8 cellular contexts compared by ENCODE assay signal in the genomic region with DNA sequence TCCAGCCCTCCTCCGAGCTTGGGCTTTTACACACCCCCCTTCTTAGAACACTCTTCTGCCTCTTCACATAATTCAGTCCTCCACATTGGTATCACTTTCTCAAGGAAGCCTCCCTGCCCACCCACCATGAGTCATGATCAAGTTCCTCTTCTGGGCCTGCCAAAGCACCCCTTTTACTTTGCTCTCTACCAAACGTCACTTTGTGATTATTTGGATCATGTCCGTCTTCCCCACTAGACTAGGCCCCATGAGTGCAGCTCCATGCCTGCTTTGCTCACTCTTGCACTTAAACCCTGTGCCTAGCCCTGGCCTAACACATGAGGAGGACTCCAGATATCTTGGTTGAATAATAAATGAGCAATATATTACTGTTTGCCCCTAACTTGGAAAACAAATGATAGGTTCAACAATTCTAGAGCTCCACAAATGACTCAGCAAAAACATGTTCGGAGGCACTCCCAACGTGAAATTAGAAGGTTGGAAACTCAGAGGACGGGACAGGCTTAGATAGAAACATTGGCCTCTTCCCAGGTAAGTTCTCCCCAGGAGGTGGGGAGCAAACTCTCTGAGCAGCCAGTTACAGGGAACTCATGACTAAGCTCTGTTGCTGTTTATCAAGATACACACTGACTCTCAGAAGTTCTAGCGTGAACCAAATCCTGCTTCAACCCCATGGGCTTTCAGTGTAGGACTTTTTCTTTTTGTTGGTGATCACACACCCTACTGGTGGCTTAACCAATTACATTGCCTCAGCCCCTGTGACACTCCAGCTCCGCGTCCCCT. TPM values are rescaled to one million over a fixed set of nuclear protein-coding genes. Genes with fewer than 3 reads are reported as not detected.
DNase-seq lines count a peak whose midpoint lies in the region; ATAC-seq and TF ChIP-seq lines count a peak whose summit lies in the region.

No MANE protein-coding gene starts in this region.

- H3K9me3 ChIP-seq in OCI-LY1 (ENCODE audit: low read length) (no peaks in the 10 kb centered on the region), adipocyte (ENCODE audit: control insufficient read depth, low read length) (no peaks in the 10 kb centered on the region), right atrium auricular region (no peaks in the 10 kb centered on the region), gastrocnemius medialis (no peaks in the 10 kb centered on the region)

- peak; percentile 32 for DNase-seq in G401 (ENCODE audit: low spot score)
- peak; percentile 70 for DNase-seq in adipocyte (ENCODE audit: low read depth)
- peak; percentile 78 for DNase-seq in right atrium auricular region (ENCODE audit: low spot score)
- peak; percentile 5 to 19 for DNase-seq in gastrocnemius medialis
- no peak for DNase-seq in mesenteric fat pad (ENCODE audit: low spot score)

- H3K36me3 ChIP-seq in OCI-LY1 (ENCODE audit: insufficient read depth, low read length) (no peaks in the 10 kb centered on the region), adipocyte (ENCODE audit: control insufficient read depth, insufficient read depth, low read length, severe bottlenecking) (no peaks in the 10 kb centered on the region), right atrium auricular region (no peaks in the 10 kb centered on the region), gastrocnemius medialis (no peaks in the 10 kb centered on the region)

- H4K20me1 ChIP-seq in OCI-LY1 (ENCODE audit: insufficient read depth, low read length) = no peaks in the 10 kb centered on the region

- H3K4me1 ChIP-seq in OCI-LY1 (ENCODE audit: insufficient read depth, low read length, severe bottlenecking) = peaks cover 8% of the 10 kb centered on the region
- H3K4me1 ChIP-seq in adipocyte (ENCODE audit: control insufficient read depth, insufficient read depth, low read length) = peaks cover 14% of the 10 kb centered on the region
- peaks cover 0 to 12% of the 10 kb centered on the region in 2 donors for H3K4me1 ChIP-seq in right atrium auricular region
- H3K4me1 ChIP-seq in gastrocnemius medialis = peaks cover 0 to 6% of the 10 kb centered on the region in 2 donors

- H3K79me2 ChIP-seq in OCI-LY1 (ENCODE audit: insufficient read depth, low read length) = no peaks in the 10 kb centered on the region

- H3K4me3 ChIP-seq in OCI-LY1 (ENCODE audit: low read depth, low read length, poor library complexity, severe bottlenecking) (no peak overlapping the region), adipocyte (ENCODE audit: low read length) (peak overlapping the region; percentile 18), right atrium auricular region (no peak overlapping the region), gastrocnemius medialis (no peak overlapping the region)

- peak overlapping the region; percentile 92 for H2AFZ ChIP-seq in OCI-LY1 (ENCODE audit: low read length)

- H3K27me3 ChIP-seq in OCI-LY1 (ENCODE audit: insufficient read depth, low read length) (no peaks in the 10 kb centered on the region), adipocyte (replicated peaks; ENCODE audit: control insufficient read depth, insufficient read depth, low read length) (peaks cover 5% of the 10 kb centered on the region), right atrium auricular region (no peaks in the 10 kb centered on the region), gastrocnemius medialis (peaks cover 0 to 4% (median 0%) of the 10 kb centered on the region in 3 donors)

- no peaks in the 10 kb centered on the region for H3F3A ChIP-seq in OCI-LY1 (ENCODE audit: insufficient read depth, low read length)

- intact Hi-C loops in gastrocnemius medialis (cut with DNase I; ENCODE audit: low total_unique reads) = loop anchor here (2.0 kb wide), 1 partner anchor 86 kb away; no protein-coding TSS in a partner anchor

- TF ChIP-seq POLR2A in gastrocnemius medialis (IDR thresholded peaks at IDR 0.05) = no peak

- TF ChIP-seq CTCF in OCI-LY1 (IDR thresholded peaks at IDR 0.05; ENCODE audit: low read length) = peak; percentile 71
- TF ChIP-seq CTCF in right atrium auricular region (IDR thresholded peaks at IDR 0.05) = peak; percentile 59 to 83
- TF ChIP-seq CTCF in gastrocnemius medialis (IDR thresholded peaks at IDR 0.05 in 4 of 5, conservative IDR thresholded peaks at IDR 0.05 in 1 of 5) = peak in 4 of 5 experiments; percentile 46 to 62 (median 56)

- in situ Hi-C loops in G401 (cut with HindIII; ENCODE audit: low sequenced_read_pairs) = no loop called here
- in situ Hi-C loops in gastrocnemius medialis (cut with MboI; ENCODE audit: low sequenced_read_pairs in 4 of 4) = loop anchor here in 3 of 4 donors (5.0 to 25.0 kb wide), 3 partner anchors 84 to 217 kb away; a partner anchor contains a TSS

- H3K4me2 ChIP-seq in OCI-LY1 (ENCODE audit: low read length) = peak overlapping the region; percentile 39; the same call in 1 of the 2 replicates

- ATAC-seq in HG02870 (IDR thresholded peaks at IDR 0.05; ENCODE audit: unreplicated experiment) (peak; percentile 51), gastrocnemius medialis (peak; percentile 92 to 93), HG03025 (IDR thresholded peaks at IDR 0.05; ENCODE audit: low FRiP score, unreplicated experiment) (no peak)

- H3K9ac ChIP-seq in OCI-LY1 (ENCODE audit: low read length) (peak overlapping the region; percentile 31; the same call in 1 of the 2 replicates), adipocyte (ENCODE audit: low read length) (peak overlapping the region; percentile 66)

- H3K9me2 ChIP-seq in OCI-LY1 (ENCODE audit: low read depth, low read length) = no peaks in the 10 kb centered on the region

- H3K27ac ChIP-seq in OCI-LY1 (ENCODE audit: low read depth, low read length, poor library complexity, severe bottlenecking) (no peak overlapping the region), right atrium auricular region (peak overlapping the region; percentile 64 to 69), gastrocnemius medialis (peak overlapping the region; percentile 17 to 71 (median 52))

RNA-seq across cellular contexts. Expression of a gene that starts 28.3 kb away (rescaled TPM):
- total RNA-seq in G401 (2014; rRNA removed; shearing (Covaris generic)) = not detected in 2 replicates
- total RNA-seq in right atrium auricular region (not detected), gastrocnemius medialis (under 1 TPM in 2 of 4 donors, not detected in 2; 0.36 to 0.47 TPM), mesenteric fat pad (not detected)

RNA-seq across cellular contexts. Expression of a gene that starts 35.3 kb away (rescaled TPM):
- total RNA-seq in G401 (2014; rRNA removed; shearing (Covaris generic)) = 15.3 and 42.3 TPM in 2 replicates
- total RNA-seq in right atrium auricular region = 10 to 100 TPM; 17.8 to 24.6 TPM
- total RNA-seq in gastrocnemius medialis = 10 to 100 TPM; 21.4 to 30.1 (median 26.5) TPM
- 39.2 TPM for total RNA-seq in mesenteric fat pad

RNA-seq across cellular contexts. Expression of a gene that starts 51.0 kb away (rescaled TPM):
- total RNA-seq in G401 (2014; rRNA removed; shearing (Covaris generic)) = not detected in 2 replicates
- 10 to 100 TPM; 29.6 to 52.3 TPM for total RNA-seq in right atrium auricular region
- total RNA-seq in gastrocnemius medialis = 10 to 100 TPM; 29.1 to 68.3 (median 31.0) TPM
- total RNA-seq in mesenteric fat pad = not detected

RNA-seq across cellular contexts. Expression of a gene that starts 51.5 kb away (rescaled TPM):
- total RNA-seq in G401 (2014; rRNA removed; shearing (Covaris generic)) = 7.2 and 9.5 TPM in 2 replicates
- total RNA-seq in right atrium auricular region = 10 to 100 TPM in 1 of 2 donors, 1 to 10 TPM in 1; 9.9 to 11.1 TPM
- total RNA-seq in gastrocnemius medialis = 10 to 100 TPM; 13.8 to 19.8 (median 16.4) TPM
- total RNA-seq in mesenteric fat pad = 10.6 TPM

Comparison
In these comparisons a context has a peak if more than half of its experiments do, and no peak if none do; other contexts are left out.
1. RNA of a gene that starts 51.0 kb away (total RNA-seq): 29.6 to 52.3 TPM in right atrium auricular region and 29.1 to 68.3 TPM in gastrocnemius medialis; not detected in mesenteric fat pad (single experiment) and not detected in G401; every median in the first group is over 10 times any median in the second.
2. Peak in every context shown above with its lines, with median percentiles within 50 percentile points of each other: CTCF ChIP-seq.